In the genomic region with DNA sequence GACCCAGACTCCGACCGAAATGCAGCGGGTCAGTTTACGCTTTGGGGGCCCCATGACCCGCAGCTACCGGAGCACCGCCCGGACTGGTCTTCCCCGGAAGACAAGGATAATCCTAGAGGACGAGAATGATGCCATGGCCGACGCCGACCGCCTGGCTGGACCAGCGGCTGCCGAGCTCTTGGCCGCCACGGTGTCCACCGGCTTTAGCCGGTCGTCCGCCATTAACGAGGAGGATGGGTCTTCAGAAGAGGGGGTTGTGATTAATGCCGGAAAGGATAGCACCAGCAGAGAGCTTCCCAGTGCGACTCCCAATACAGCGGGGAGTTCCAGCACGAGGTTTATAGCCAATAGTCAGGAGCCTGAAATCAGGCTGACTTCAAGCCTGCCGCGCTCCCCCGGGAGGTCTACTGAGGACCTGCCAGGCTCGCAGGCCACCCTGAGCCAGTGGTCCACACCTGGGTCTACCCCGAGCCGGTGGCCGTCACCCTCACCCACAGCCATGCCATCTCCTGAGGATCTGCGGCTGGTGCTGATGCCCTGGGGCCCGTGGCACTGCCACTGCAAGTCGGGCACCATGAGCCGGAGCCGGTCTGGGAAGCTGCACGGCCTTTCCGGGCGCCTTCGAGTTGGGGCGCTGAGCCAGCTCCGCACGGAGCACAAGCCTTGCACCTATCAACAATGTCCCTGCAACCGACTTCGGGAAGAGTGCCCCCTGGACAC, we compare ENCODE assay signal across 8 cellular contexts. TPM values are rescaled to one million over a fixed set of nuclear protein-coding genes. Genes with fewer than 3 reads are reported as not detected.
DNase-seq lines count a peak whose midpoint lies in the region; ATAC-seq and TF ChIP-seq lines count a peak whose summit lies in the region.

No MANE protein-coding gene starts in this region.

- H4K20me1 ChIP-seq in BLaER1, result peaks cover 65% of the 10 kb centered on the region
- no peaks in the 10 kb centered on the region for H4K20me1 ChIP-seq in PC-9 (ENCODE audit: insufficient read depth)

- H3K36me3 ChIP-seq in BLaER1 (peaks cover 52% of the 10 kb centered on the region), PC-9 (ENCODE audit: low read depth) (0 out of 2 replicates have a peak, but pooled peaks cover 6% of the 10 kb centered on the region), urinary bladder (ENCODE audit: insufficient read depth) (peaks cover 5% of the 10 kb centered on the region)

- under 1% methylated on average over 48 of the region's 48 CpGs for WGBS in urinary bladder

- DNase-seq in GM19240 (ENCODE audit: insufficient read length, low spot score) (peak; percentile 38), HUDEP-2 (lab: John Stamatoyannopoulos, UW; ENCODE audit: unreplicated experiment in 76 of 76) (peak in 73 of 76 experiments; percentile 17 to 87 (median 66)), PC-9 (peak; percentile 57 to 63), activated gamma-delta T cell treated with Interleukin-2 at 50 U/mL for 16 hours (peak; percentile 59), fibroblast of villous mesenchyme (ENCODE audit: low read depth) (peak; percentile 58)
- DNase-seq in natural killer cell treated with Interleukin-12 subunit alpha and Interleukin-12 subunit beta and Interleukin-15 and Interleukin-18, amount 100 ng/mL, for 72 hours (ENCODE audit: low spot score), result peak; percentile 69

- no peaks in the 10 kb centered on the region for H3K79me2 ChIP-seq in PC-9 (ENCODE audit: low read depth)

- 0 out of 2 replicates have a peak overlapping the region, but pooled peaks have one; percentile 5 for H3K9ac ChIP-seq in BLaER1

- H3K9me3 ChIP-seq in BLaER1 (peaks cover 5% of the 10 kb centered on the region; the same call in 1 of the 2 replicates), PC-9 (ENCODE audit: insufficient read depth, low read depth) (no peaks in the 10 kb centered on the region)

- peaks cover 37% of the 10 kb centered on the region for H3F3A ChIP-seq in PC-9 (ENCODE audit: insufficient read depth, low read depth)

- H2AFZ ChIP-seq in PC-9, result peak overlapping the region; percentile 89

- intact Hi-C loops in PC-9 (cut with micrococcal nuclease; ENCODE audit: unreplicated experiment), result loop anchor here (1.0 to 2.0 kb wide), 2 partner anchors 23 to 40 kb away; a partner anchor contains a TSS

- no peaks in the 10 kb centered on the region for H3K27me3 Mint-ChIP-seq in natural killer cell treated with Interleukin-12 subunit alpha and Interleukin-12 subunit beta and Interleukin-15 and Interleukin-18, amount 100 ng/mL, for 72 hours

- ATAC-seq in natural killer cell treated with Interleukin-12 subunit alpha and Interleukin-12 subunit beta and Interleukin-15 and Interleukin-18, amount 100 ng/mL, for 72 hours, result peak; percentile 82 to 86

- H3K27ac ChIP-seq in BLaER1, result no peak overlapping the region
- peak overlapping the region; percentile 9 for H3K27ac ChIP-seq in PC-9
- H3K27ac ChIP-seq in urinary bladder (ENCODE audit: low read depth), result peak overlapping the region; percentile 88

- peaks cover 37 to 44% of the 10 kb centered on the region in 2 donors for H3K4me1 Mint-ChIP-seq in natural killer cell treated with Interleukin-12 subunit alpha and Interleukin-12 subunit beta and Interleukin-15 and Interleukin-18, amount 100 ng/mL, for 72 hours (ENCODE audit: low read depth in 2 of 2)

- H3K27me3 ChIP-seq in BLaER1, result peaks cover 47% of the 10 kb centered on the region
- no peaks in the 10 kb centered on the region for H3K27me3 ChIP-seq in PC-9 (ENCODE audit: insufficient read depth, low read depth)

- TF ChIP-seq CTCF in PC-9 (conservative IDR thresholded peaks at IDR 0.05) (no peak; the same call in 1 of the 2 replicates), fibroblast of villous mesenchyme (IDR thresholded peaks at IDR 0.05; ENCODE audit: insufficient read depth, low read depth, low read length) (peak; percentile 60)

- POLR2A ChIA-PET in PC-9 (lab: Charles Lee; ENCODE audit: unreplicated experiment), result interaction anchor here (0.6 to 0.7 kb wide), 2 partner anchors 101 to 469 kb away, joined by 3 to 18 read pairs; no protein-coding TSS in a partner anchor

- CTCF ChIA-PET in PC-9 (lab: Charles Lee), result interaction anchor here (0.6 to 1.1 kb wide), 2 partner anchors 10 to 23 kb away, joined by 3 to 5 read pairs; no protein-coding TSS in a partner anchor

- H3K4me1 ChIP-seq in BLaER1 (peaks cover 11% of the 10 kb centered on the region; the same call in 1 of the 2 replicates), PC-9 (replicated peaks; ENCODE audit: insufficient read depth) (peaks cover 5% of the 10 kb centered on the region), urinary bladder (ENCODE audit: insufficient read depth) (no peaks in the 10 kb centered on the region)

- H3K4me3 Mint-ChIP-seq in natural killer cell treated with Interleukin-12 subunit alpha and Interleukin-12 subunit beta and Interleukin-15 and Interleukin-18, amount 100 ng/mL, for 72 hours, result peak overlapping the region; percentile 90

- no peaks in the 10 kb centered on the region for H3K9me2 ChIP-seq in PC-9 (ENCODE audit: insufficient read depth)

- TSS peak; percentile 72 for BruUV-seq in PC-9 (replicated peaks; lab: Mats Ljungman, UMichigan)

- H3K9me3 Mint-ChIP-seq in natural killer cell treated with Interleukin-12 subunit alpha and Interleukin-12 subunit beta and Interleukin-15 and Interleukin-18, amount 100 ng/mL, for 72 hours, result no peaks in the 10 kb centered on the region

- H3K27ac Mint-ChIP-seq in natural killer cell treated with Interleukin-12 subunit alpha and Interleukin-12 subunit beta and Interleukin-15 and Interleukin-18, amount 100 ng/mL, for 72 hours, result peak overlapping the region; percentile 89 to 94

- H3K4me2 ChIP-seq in BLaER1, result peak overlapping the region; percentile 73
- peak overlapping the region; percentile 97 for H3K4me2 ChIP-seq in PC-9

- peaks cover 9% of the 10 kb centered on the region for H3K36me3 Mint-ChIP-seq in natural killer cell treated with Interleukin-12 subunit alpha and Interleukin-12 subunit beta and Interleukin-15 and Interleukin-18, amount 100 ng/mL, for 72 hours

- peak overlapping the region; percentile 62 for H3K4me3 ChIP-seq in BLaER1
- peak overlapping the region; percentile 66 for H3K4me3 ChIP-seq in PC-9
- H3K4me3 ChIP-seq in fibroblast of villous mesenchyme (ENCODE audit: low read depth, low read length), result peak overlapping the region; percentile 84
- peak overlapping the region; percentile 73 for H3K4me3 ChIP-seq in urinary bladder (ENCODE audit: low read depth, low read length)

RNA-seq across cellular contexts. Expression of a gene that starts 0.5 kb away (rescaled TPM):
- total RNA-seq in PC-9 (2021) (1.8 and 2.3 TPM in 2 replicates), fibroblast of villous mesenchyme (2.6 and 3.0 TPM in 2 replicates), urinary bladder (1.4 TPM)
- total RNA-seq in natural killer cell treated with Interleukin-12 subunit alpha and Interleukin-12 subunit beta and Interleukin-15 and Interleukin-18, amount 100 ng/mL, for 72 hours, result 1 to 10 TPM in 1 of 2 donors, under 1 TPM in 1; 0.95 to 1.1 TPM
- 9.4 TPM for polyA plus RNA-seq in urinary bladder

RNA-seq across cellular contexts. Expression of a gene that starts 11.3 kb away (rescaled TPM):
- total RNA-seq in PC-9 (2021), result 59.4 and 62.8 TPM in 2 replicates
- 47.0 and 68.2 TPM in 2 replicates for total RNA-seq in fibroblast of villous mesenchyme
- total RNA-seq in natural killer cell treated with Interleukin-12 subunit alpha and Interleukin-12 subunit beta and Interleukin-15 and Interleukin-18, amount 100 ng/mL, for 72 hours, result 100 to 1,000 TPM; 213 to 481 TPM
- 47.2 TPM for total RNA-seq in urinary bladder
- 62.1 TPM for polyA plus RNA-seq in urinary bladder

RNA-seq across cellular contexts. Expression of a gene that starts 11.7 kb away (rescaled TPM):
- total RNA-seq in PC-9 (2021) (3.0 and 3.6 TPM in 2 replicates), fibroblast of villous mesenchyme (under 0.01 TPM in 2 replicates), urinary bladder (10.9 TPM)
- total RNA-seq in natural killer cell treated with Interleukin-12 subunit alpha and Interleukin-12 subunit beta and Interleukin-15 and Interleukin-18, amount 100 ng/mL, for 72 hours, result 1 to 10 TPM; 1.4 to 3.8 TPM
- polyA plus RNA-seq in urinary bladder, result 1.9 TPM

RNA-seq across cellular contexts. Expression of a gene that starts 12.1 kb away (rescaled TPM):
- total RNA-seq in PC-9 (2021) (15.0 and 23.3 TPM in 2 replicates), fibroblast of villous mesenchyme (8.1 and 9.1 TPM in 2 replicates), urinary bladder (4.8 TPM)
- total RNA-seq in natural killer cell treated with Interleukin-12 subunit alpha and Interleukin-12 subunit beta and Interleukin-15 and Interleukin-18, amount 100 ng/mL, for 72 hours, result 1 to 10 TPM; 4.5 to 8.5 TPM
- 4.9 TPM for polyA plus RNA-seq in urinary bladder

RNA-seq across cellular contexts. Expression of a gene that starts 22.5 kb away (rescaled TPM):
- total RNA-seq in PC-9 (2021), result 6.4 and 6.6 TPM in 2 replicates
- total RNA-seq in fibroblast of villous mesenchyme, result 7.1 and 9.5 TPM in 2 replicates
- 10 to 100 TPM; 22.2 to 23.8 TPM for total RNA-seq in natural killer cell treated with Interleukin-12 subunit alpha and Interleukin-12 subunit beta and Interleukin-15 and Interleukin-18, amount 100 ng/mL, for 72 hours
- total RNA-seq in urinary bladder, result 16.9 TPM
- 6.4 TPM for polyA plus RNA-seq in urinary bladder
